Comparison of ENCODE assay signal across 1 cellular context in the genomic region with DNA sequence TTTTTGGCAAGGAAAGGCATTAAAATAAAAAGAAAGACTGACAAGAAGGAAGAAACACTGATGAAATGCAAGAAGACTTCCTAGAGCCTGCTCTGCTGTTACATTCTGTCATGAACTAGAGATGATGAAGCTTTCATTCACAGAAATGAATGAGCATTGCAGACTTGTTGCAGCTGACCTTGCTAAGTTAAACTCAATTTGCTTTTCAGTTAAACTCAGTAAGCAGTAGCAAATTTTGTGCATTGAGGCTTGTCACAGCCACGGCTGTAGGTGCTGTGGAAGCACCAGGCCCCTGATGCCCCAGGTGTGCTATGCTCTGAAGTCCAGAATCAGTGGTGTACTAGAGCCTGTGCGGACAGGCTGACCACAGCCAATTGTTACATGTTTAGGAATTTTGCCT.
TF ChIP-seq lines count a peak whose summit lies in the region.

No MANE protein-coding gene starts in this region.

TF ChIP-seq in H1, 55 proteins besides CTCF, POLR2A, EP300 and RAD21:
- TF ChIP-seq GABPA (IDR thresholded peaks at IDR 0.05; ENCODE audit: borderline replicate concordance, insufficient read depth, low read length) (no peak), SUZ12 (IDR thresholded peaks at IDR 0.05; ENCODE audit: low read length) (no peak), CBX8 (IDR thresholded peaks at IDR 0.05; ENCODE audit: borderline replicate concordance, low read depth, low read length) (no peak), TAF7 (optimal IDR thresholded peaks at IDR 0.05; ENCODE audit: borderline replicate concordance, low read depth, low read length) (no peak), TCF12 (IDR thresholded peaks at IDR 0.05; ENCODE audit: low read depth, low read length) (no peak), TBP (IDR thresholded peaks at IDR 0.05; ENCODE audit: low read depth, low read length) (no peak), BACH1 (IDR thresholded peaks at IDR 0.05; ENCODE audit: low read length) (no peak), SRF (IDR thresholded peaks at IDR 0.05; ENCODE audit: low read depth, low read length) (no peak), EZH2 (IDR thresholded peaks at IDR 0.05; ENCODE audit: low read depth, low read length, severe bottlenecking) (no peak), TEAD4 (IDR thresholded peaks at IDR 0.05; ENCODE audit: low read depth, low read length) (no peak)
- TF ChIP-seq, protein P1, sequence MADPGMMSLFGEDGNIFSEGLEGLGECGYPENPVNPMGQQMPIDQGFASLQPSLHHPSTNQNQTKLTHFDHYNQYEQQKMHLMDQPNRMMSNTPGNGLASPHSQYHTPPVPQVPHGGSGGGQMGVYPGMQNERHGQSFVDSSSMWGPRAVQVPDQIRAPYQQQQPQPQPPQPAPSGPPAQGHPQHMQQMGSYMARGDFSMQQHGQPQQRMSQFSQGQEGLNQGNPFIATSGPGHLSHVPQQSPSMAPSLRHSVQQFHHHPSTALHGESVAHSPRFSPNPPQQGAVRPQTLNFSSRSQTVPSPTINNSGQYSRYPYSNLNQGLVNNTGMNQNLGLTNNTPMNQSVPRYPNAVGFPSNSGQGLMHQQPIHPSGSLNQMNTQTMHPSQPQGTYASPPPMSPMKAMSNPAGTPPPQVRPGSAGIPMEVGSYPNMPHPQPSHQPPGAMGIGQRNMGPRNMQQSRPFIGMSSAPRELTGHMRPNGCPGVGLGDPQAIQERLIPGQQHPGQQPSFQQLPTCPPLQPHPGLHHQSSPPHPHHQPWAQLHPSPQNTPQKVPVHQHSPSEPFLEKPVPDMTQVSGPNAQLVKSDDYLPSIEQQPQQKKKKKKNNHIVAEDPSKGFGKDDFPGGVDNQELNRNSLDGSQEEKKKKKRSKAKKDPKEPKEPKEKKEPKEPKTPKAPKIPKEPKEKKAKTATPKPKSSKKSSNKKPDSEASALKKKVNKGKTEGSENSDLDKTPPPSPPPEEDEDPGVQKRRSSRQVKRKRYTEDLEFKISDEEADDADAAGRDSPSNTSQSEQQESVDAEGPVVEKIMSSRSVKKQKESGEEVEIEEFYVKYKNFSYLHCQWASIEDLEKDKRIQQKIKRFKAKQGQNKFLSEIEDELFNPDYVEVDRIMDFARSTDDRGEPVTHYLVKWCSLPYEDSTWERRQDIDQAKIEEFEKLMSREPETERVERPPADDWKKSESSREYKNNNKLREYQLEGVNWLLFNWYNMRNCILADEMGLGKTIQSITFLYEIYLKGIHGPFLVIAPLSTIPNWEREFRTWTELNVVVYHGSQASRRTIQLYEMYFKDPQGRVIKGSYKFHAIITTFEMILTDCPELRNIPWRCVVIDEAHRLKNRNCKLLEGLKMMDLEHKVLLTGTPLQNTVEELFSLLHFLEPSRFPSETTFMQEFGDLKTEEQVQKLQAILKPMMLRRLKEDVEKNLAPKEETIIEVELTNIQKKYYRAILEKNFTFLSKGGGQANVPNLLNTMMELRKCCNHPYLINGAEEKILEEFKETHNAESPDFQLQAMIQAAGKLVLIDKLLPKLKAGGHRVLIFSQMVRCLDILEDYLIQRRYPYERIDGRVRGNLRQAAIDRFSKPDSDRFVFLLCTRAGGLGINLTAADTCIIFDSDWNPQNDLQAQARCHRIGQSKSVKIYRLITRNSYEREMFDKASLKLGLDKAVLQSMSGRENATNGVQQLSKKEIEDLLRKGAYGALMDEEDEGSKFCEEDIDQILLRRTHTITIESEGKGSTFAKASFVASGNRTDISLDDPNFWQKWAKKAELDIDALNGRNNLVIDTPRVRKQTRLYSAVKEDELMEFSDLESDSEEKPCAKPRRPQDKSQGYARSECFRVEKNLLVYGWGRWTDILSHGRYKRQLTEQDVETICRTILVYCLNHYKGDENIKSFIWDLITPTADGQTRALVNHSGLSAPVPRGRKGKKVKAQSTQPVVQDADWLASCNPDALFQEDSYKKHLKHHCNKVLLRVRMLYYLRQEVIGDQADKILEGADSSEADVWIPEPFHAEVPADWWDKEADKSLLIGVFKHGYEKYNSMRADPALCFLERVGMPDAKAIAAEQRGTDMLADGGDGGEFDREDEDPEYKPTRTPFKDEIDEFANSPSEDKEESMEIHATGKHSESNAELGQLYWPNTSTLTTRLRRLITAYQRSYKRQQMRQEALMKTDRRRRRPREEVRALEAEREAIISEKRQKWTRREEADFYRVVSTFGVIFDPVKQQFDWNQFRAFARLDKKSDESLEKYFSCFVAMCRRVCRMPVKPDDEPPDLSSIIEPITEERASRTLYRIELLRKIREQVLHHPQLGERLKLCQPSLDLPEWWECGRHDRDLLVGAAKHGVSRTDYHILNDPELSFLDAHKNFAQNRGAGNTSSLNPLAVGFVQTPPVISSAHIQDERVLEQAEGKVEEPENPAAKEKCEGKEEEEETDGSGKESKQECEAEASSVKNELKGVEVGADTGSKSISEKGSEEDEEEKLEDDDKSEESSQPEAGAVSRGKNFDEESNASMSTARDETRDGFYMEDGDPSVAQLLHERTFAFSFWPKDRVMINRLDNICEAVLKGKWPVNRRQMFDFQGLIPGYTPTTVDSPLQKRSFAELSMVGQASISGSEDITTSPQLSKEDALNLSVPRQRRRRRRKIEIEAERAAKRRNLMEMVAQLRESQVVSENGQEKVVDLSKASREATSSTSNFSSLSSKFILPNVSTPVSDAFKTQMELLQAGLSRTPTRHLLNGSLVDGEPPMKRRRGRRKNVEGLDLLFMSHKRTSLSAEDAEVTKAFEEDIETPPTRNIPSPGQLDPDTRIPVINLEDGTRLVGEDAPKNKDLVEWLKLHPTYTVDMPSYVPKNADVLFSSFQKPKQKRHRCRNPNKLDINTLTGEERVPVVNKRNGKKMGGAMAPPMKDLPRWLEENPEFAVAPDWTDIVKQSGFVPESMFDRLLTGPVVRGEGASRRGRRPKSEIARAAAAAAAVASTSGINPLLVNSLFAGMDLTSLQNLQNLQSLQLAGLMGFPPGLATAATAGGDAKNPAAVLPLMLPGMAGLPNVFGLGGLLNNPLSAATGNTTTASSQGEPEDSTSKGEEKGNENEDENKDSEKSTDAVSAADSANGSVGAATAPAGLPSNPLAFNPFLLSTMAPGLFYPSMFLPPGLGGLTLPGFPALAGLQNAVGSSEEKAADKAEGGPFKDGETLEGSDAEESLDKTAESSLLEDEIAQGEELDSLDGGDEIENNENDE (IDR thresholded peaks at IDR 0.05; ENCODE audit: insufficient replicate concordance, low read length), result no peak
- TF ChIP-seq, protein P2, sequence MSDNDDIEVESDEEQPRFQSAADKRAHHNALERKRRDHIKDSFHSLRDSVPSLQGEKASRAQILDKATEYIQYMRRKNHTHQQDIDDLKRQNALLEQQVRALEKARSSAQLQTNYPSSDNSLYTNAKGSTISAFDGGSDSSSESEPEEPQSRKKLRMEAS (IDR thresholded peaks at IDR 0.05), result no peak
